Comparison of ENCODE assay signal across 8 cellular contexts in the genomic region with DNA sequence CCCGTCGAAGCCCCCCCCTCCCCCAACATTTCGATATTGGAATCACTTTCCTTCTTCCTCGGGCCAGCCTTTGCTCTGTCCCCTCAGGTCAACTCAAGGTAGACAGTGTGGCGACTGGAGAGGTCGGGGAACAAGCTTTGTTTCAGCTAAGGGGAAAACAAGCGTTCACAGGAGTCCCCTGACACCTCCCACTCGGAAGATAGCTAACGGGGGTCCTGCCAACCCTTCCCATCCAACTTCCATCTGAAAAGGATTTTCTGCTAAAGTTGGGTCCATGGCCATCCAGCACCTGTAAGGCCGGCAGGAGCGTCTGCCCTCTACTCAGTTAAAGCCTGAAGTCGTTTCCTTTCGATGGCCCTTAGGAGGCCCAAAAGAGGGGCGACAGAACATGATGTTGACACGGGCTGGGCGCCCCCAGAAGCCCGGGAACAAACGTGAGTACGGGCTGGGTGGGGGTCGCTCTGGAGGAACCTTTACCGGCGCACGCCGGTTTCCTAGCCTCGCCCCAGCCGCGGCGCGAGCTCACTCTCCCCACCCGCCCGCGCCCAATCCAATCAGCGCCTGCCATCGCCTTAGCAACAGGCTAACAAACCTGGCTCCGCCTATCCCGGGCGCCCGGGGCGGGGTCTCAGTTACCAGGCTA. TPM values are rescaled to one million over a fixed set of nuclear protein-coding genes. Genes with fewer than 3 reads are reported as not detected.
DNase-seq lines count a peak whose midpoint lies in the region; ATAC-seq and TF ChIP-seq lines count a peak whose summit lies in the region.

No MANE protein-coding gene starts in this region.

- peak; percentile 60 for ATAC-seq in HG03432 (IDR thresholded peaks at IDR 0.05; ENCODE audit: unreplicated experiment)
- ATAC-seq in activated CD4-positive, alpha-beta T cell treated with anti-CD3 and anti-CD28 coated beads for 36 hours, result peak; percentile 55

- CTCF ChIA-PET in activated CD4-positive, alpha-beta T cell treated with anti-CD3 and anti-CD28 coated beads for 36 hours (lab: Charles Lee), result interaction anchor here (0.7 to 2.1 kb wide), 6 partner anchors 39 to 168 kb away, joined by 3 to 10 read pairs (median 4); no protein-coding TSS in a partner anchor

- peak overlapping the region; percentile 96 for H3K27ac Mint-ChIP-seq in activated CD4-positive, alpha-beta T cell treated with anti-CD3 and anti-CD28 coated beads for 36 hours
- peak overlapping the region; percentile 98 for H3K27ac Mint-ChIP-seq in chondrocyte (ENCODE audit: unreplicated experiment)

- no peaks in the 10 kb centered on the region for H3K27me3 ChIP-seq in layer of hippocampus (ENCODE audit: control insufficient read depth, insufficient read depth, low read length)

- DNase-seq in AG20443 (ENCODE audit: low spot score), result peak; percentile 92
- DNase-seq in GM19238 (ENCODE audit: insufficient read length, low spot score), result peak; percentile 73
- peak; percentile 96 for DNase-seq in NCI-H460 (ENCODE audit: extremely low read depth, low read depth)
- peak; percentile 99 for DNase-seq in activated CD4-positive, alpha-beta T cell treated with anti-CD3 and anti-CD28 coated beads for 36 hours
- peak; percentile 99 for DNase-seq in chondrocyte (ENCODE audit: low spot score)
- DNase-seq in stimulated activated CD4-positive, alpha-beta T cell treated with anti-CD3 and anti-CD28 coated beads, Interleukin-1b, Interleukin-23, amount 100 ng/mL, for 1 hour (ENCODE audit: low read depth in 2 of 2), result peak; percentile 90 to 97

- H3K36me3 Mint-ChIP-seq in activated CD4-positive, alpha-beta T cell treated with anti-CD3 and anti-CD28 coated beads for 36 hours (ENCODE audit: low read depth), result peaks cover 27% of the 10 kb centered on the region
- H3K36me3 Mint-ChIP-seq in chondrocyte (ENCODE audit: low read depth), result peaks cover 7% of the 10 kb centered on the region

- POLR2A ChIA-PET in activated CD4-positive, alpha-beta T cell treated with anti-CD3 and anti-CD28 coated beads for 36 hours (lab: Charles Lee), result interaction anchor here (0.5 to 1.6 kb wide), 5 partner anchors 69 to 507 kb away, joined by 3 to 10 read pairs (median 4); no protein-coding TSS in a partner anchor

- intact Hi-C loops in activated CD4-positive, alpha-beta T cell treated with anti-CD3 and anti-CD28 coated beads for 36 hours (cut with DNase I, micrococcal nuclease), result loop anchor here (1.0 to 5.0 kb wide), 7 partner anchors 66 to 973 kb away; a partner anchor contains a TSS

- H3K27ac ChIP-seq in layer of hippocampus (ENCODE audit: low read depth, low read length), result peak overlapping the region; percentile 100

- H3K4me1 Mint-ChIP-seq in activated CD4-positive, alpha-beta T cell treated with anti-CD3 and anti-CD28 coated beads for 36 hours, result peaks cover 29% of the 10 kb centered on the region
- H3K4me1 Mint-ChIP-seq in chondrocyte (ENCODE audit: low read depth), result peaks cover 31% of the 10 kb centered on the region

- peak overlapping the region; percentile 98 for H3K4me3 Mint-ChIP-seq in activated CD4-positive, alpha-beta T cell treated with anti-CD3 and anti-CD28 coated beads for 36 hours
- peak overlapping the region; percentile 85 for H3K4me3 Mint-ChIP-seq in chondrocyte (ENCODE audit: unreplicated experiment)

- TF ChIP-seq CTCF in chondrocyte (IDR thresholded peaks at IDR 0.05), result no peak

- H3K27me3 Mint-ChIP-seq in activated CD4-positive, alpha-beta T cell treated with anti-CD3 and anti-CD28 coated beads for 36 hours, result no peaks in the 10 kb centered on the region
- H3K27me3 Mint-ChIP-seq in chondrocyte (ENCODE audit: low read depth), result no peaks in the 10 kb centered on the region

- no peaks in the 10 kb centered on the region for H3K9me3 Mint-ChIP-seq in activated CD4-positive, alpha-beta T cell treated with anti-CD3 and anti-CD28 coated beads for 36 hours (ENCODE audit: low read depth)
- no peaks in the 10 kb centered on the region for H3K9me3 Mint-ChIP-seq in chondrocyte (ENCODE audit: low read depth)

RNA-seq across cellular contexts. Expression of a gene that starts 2.5 kb away (rescaled TPM):
- total RNA-seq in NCI-H460 (2014; rRNA removed; shearing (Covaris generic)), result 31.4 and 38.4 TPM in 2 replicates
- polyA plus RNA-seq in NCI-H460 (2014; cell fraction: nucleus; rRNA removed), result 25.8 and 44.2 TPM in 2 replicates
- total RNA-seq in activated CD4-positive, alpha-beta T cell treated with anti-CD3 and anti-CD28 coated beads for 36 hours, result 10 to 100 TPM; 21.7 to 21.9 TPM
- 23.4 to 29.1 TPM (median 27.6 TPM) in 3 replicates for total RNA-seq in chondrocyte

Comparison
In these comparisons a context has a peak if more than half of its experiments do, and no peak if none do; other contexts are left out.
1. Peak in every context shown above with its lines: DNase-seq, ATAC-seq and H3K27ac ChIP-seq.